Comparison of ENCODE assay signal across 18 cellular contexts in genomic region chr7:294440-295154, GRCh38. TPM values are rescaled to one million over a fixed set of nuclear protein-coding genes. Genes with fewer than 3 reads are reported as not detected.
DNase-seq lines count a peak whose midpoint lies in the region; ATAC-seq, FAIRE-seq and TF ChIP-seq lines count a peak whose summit lies in the region.
"Had no signal": no experiment of that assay in that cellular context is flagged by ENCODE, and none has a peak within 500 bp of the region (broad histone marks: within the 10 kb centered on the region; RNA-seq: fewer than 3 reads in every experiment).

No MANE protein-coding gene starts in this region.

- intact Hi-C loops in spleen (cut with DNase I; ENCODE audit: low total_unique reads), result no loop called here

- peak; percentile 27 for DNase-seq in D341Med (ENCODE audit: low spot score)
- DNase-seq in bronchial epithelial cell (ENCODE audit: low read depth), result no peak
- peak; percentile 46 for DNase-seq in spleen
- no peak for DNase-seq in NCI-H510A treated with DMSO at 0.1 percent for 48 hours (lab: John Stamatoyannopoulos, UW)
- DNase-seq in activated CD4-positive, alpha-beta T cell treated with anti-CD3 and anti-CD28 coated beads, Interleukin-2, amount 50 U/mL, for 4 hours, result no peak
- DNase-seq: NCI-H1105; NCI-H2081 treated with DMSO at 0.1 percent for 48 hours; NCI-H446 treated with DMSO at 0.1 percent for 48 hours; NCI-H748 treated with DMSO at 0.1 percent for 48 hours; NK-92 treated with Interleukin-12 subunit alpha and Interleukin-12 subunit beta, amount 100 ng/mL, for 24 hours; SHP77 had no signal

- TF ChIP-seq CTCF in bronchial epithelial cell (IDR thresholded peaks at IDR 0.05; ENCODE audit: insufficient read depth, low read length, severe bottlenecking) (no peak), spleen (IDR thresholded peaks at IDR 0.05 in 8 of 11, conservative IDR thresholded peaks at IDR 0.05 in 3 of 11) (no peak)

- H3K4me3 ChIP-seq in bronchial epithelial cell (ENCODE audit: low read depth, low read length) (no peak overlapping the region), mucosa of rectum (ENCODE audit: low read length in 2 of 2) (peak overlapping the region in 1 of 2 donors; percentile 26), spleen (no peak overlapping the region)
- H3K4me3 ChIP-seq: SK-N-MC had no signal

- H3K9me3 ChIP-seq in mucosa of rectum (ENCODE audit: control insufficient read depth in 2 of 2, low read length in 2 of 2) (no peaks in the 10 kb centered on the region), spleen (no peaks in the 10 kb centered on the region)

- H3K36me3 ChIP-seq in bronchial epithelial cell (ENCODE audit: control insufficient read depth, insufficient read depth, low read length) (no peaks in the 10 kb centered on the region), mucosa of rectum (ENCODE audit: control insufficient read depth in 2 of 2, insufficient read depth in 2 of 2, low read length in 2 of 2) (no peaks in the 10 kb centered on the region), spleen (no peaks in the 10 kb centered on the region)

- TF ChIP-seq POLR2A in spleen (IDR thresholded peaks at IDR 0.05), result no peak

- 86 to 93% (median 87%) methylated on average over 24 to 25 of the region's 25 CpGs for WGBS in spleen, 5 donors

- peak; percentile 73 for FAIRE-seq in bronchial epithelial cell (lab: Jason Lieb, UNC)
- FAIRE-seq: G401.6 had no signal

- ATAC-seq in GM18909 (IDR thresholded peaks at IDR 0.05; ENCODE audit: poor library complexity, unreplicated experiment), result no peak

- H3K9ac ChIP-seq in mucosa of rectum (ENCODE audit: low read depth in 1 of 2, low read length in 2 of 2), result no peak overlapping the region

- H3K27me3 ChIP-seq in bronchial epithelial cell (ENCODE audit: control insufficient read depth, insufficient read depth, low read length) (peaks cover 18% of the 10 kb centered on the region), mucosa of rectum (ENCODE audit: control insufficient read depth in 2 of 2, insufficient read depth in 2 of 2, low read length in 2 of 2) (peaks cover 3 to 9% of the 10 kb centered on the region in 2 donors), spleen (replicated peaks in 1 of 7) (peaks cover 6 to 77% (median 32%) of the 10 kb centered on the region in 7 donors)

- H3K4me1 ChIP-seq in mucosa of rectum (ENCODE audit: control insufficient read depth in 2 of 2, insufficient read depth in 2 of 2, low read length in 2 of 2) (peaks cover 7 to 13% of the 10 kb centered on the region in 2 donors), spleen (peaks cover 0 to 13% (median 3%) of the 10 kb centered on the region in 6 donors)

- peak overlapping the region; percentile 6 to 18 for H3K27ac ChIP-seq in mucosa of rectum (ENCODE audit: low read depth in 2 of 2, low read length in 2 of 2)
- H3K27ac ChIP-seq in spleen, result no peak overlapping the region
- H3K27ac ChIP-seq: C4-2B, SK-N-MC had no signal

RNA-seq across cellular contexts. Expression of gene FOXL3, which starts 4.6 kb away (rescaled TPM):
- total RNA-seq in bronchial epithelial cell, result not detected in 2 replicates
- not detected for total RNA-seq in spleen
- not detected for polyA plus RNA-seq in spleen
- total RNA-seq: H9, LHCN-M2 had no signal

Comparison
In these comparisons a context has a peak if more than half of its experiments do, and no peak if none do; other contexts are left out.
1. DNase-seq: peak in D341Med (single experiment) and spleen (single experiment); none in bronchial epithelial cell (single experiment), NCI-H510A treated with DMSO at 0.1 percent for 48 hours (single experiment) and activated CD4-positive, alpha-beta T cell treated with anti-CD3 and anti-CD28 coated beads, Interleukin-2, amount 50 U/mL, for 4 hours (0 of 2).
2. H3K27ac ChIP-seq: peak in mucosa of rectum (2 of 2); none in spleen (0 of 8).